In genomic region chr15:93730724-93731123, GRCh38 we compare ENCODE assay signal across 15 cellular contexts.
DNase-seq lines count a peak whose midpoint lies in the region; ATAC-seq, FAIRE-seq and TF ChIP-seq lines count a peak whose summit lies in the region.
"Had no signal": no experiment of that assay in that cellular context is flagged by ENCODE, and none has a peak within 500 bp of the region (broad histone marks: within the 10 kb centered on the region; RNA-seq: fewer than 3 reads in every experiment).

No MANE protein-coding gene starts in this region.

- no peak overlapping the region for H2BK120ac ChIP-seq in H1 (replicated peaks; ENCODE audit: low read depth, low read length)

- H3K27ac Mint-ChIP-seq in GM23338, result no peak overlapping the region
- H3K27ac Mint-ChIP-seq: B cell; CD8-positive, alpha-beta T cell had no signal

- no peak overlapping the region for H3K23ac ChIP-seq in H1 (ENCODE audit: insufficient read length)

- H3F3A ChIP-seq in GM23338 (replicated peaks; ENCODE audit: low read depth), result no peaks in the 10 kb centered on the region

- no peak overlapping the region for H4K5ac ChIP-seq in H1 (ENCODE audit: insufficient read length, low read depth, low read length)

- H3K4me2 ChIP-seq in GM23338 (no peak overlapping the region), H1 (ENCODE audit: insufficient read depth in 1 of 2, low read depth in 2 of 2, low read length in 2 of 2) (no peak overlapping the region; a peak in 1 of 4 replicates)
- H3K4me2 ChIP-seq: BLaER1 treated with 17β-estradiol and CSF1 and Interleukin-3, amounts not matched to agents 10 nM and 100 nM had no signal

- no peak overlapping the region for H3K14ac ChIP-seq in H1 (ENCODE audit: insufficient read length)

- no peak overlapping the region for H3K56ac ChIP-seq in H1 (replicated peaks; ENCODE audit: insufficient read length, low read depth, low read length)

- H3K79me2 ChIP-seq in GM23338 (replicated peaks; ENCODE audit: insufficient read depth) (no peaks in the 10 kb centered on the region), H1 (ENCODE audit: control insufficient read depth in 1 of 2, insufficient read depth in 2 of 2, low read length in 2 of 2) (no peaks in the 10 kb centered on the region)

- no peak for ATAC-seq in GM23338
- ATAC-seq: CD8-positive, alpha-beta T cell; GM12878 had no signal

- H3K9me2 ChIP-seq in GM23338 (ENCODE audit: insufficient read depth), result no peaks in the 10 kb centered on the region

- H3K9me3 ChIP-seq in H1 (ENCODE audit: insufficient read depth in 2 of 2, low read depth in 1 of 2, low read length in 1 of 2), result peaks cover 0 to 4% of the 10 kb centered on the region in 2 experiments; a peak in 1 of 4 replicates
- H3K9me3 ChIP-seq: HAP-1 had no signal

- H2BK15ac ChIP-seq in H1 (ENCODE audit: low read length), result no peak overlapping the region; the same call in 1 of the 2 replicates

- H3K36me3 ChIP-seq in GM23338 (ENCODE audit: insufficient read depth), result peaks cover 11% of the 10 kb centered on the region; the same call in 1 of the 2 replicates
- H3K36me3 ChIP-seq in H1 (ENCODE audit: control insufficient read depth in 2 of 4, insufficient read depth in 4 of 4, low read length in 3 of 4), result no peaks in the 10 kb centered on the region
- H3K36me3 ChIP-seq: BLaER1 treated with 17β-estradiol and CSF1 and Interleukin-3, amounts not matched to agents 10 nM and 100 nM; HAP-1 had no signal

- no peak overlapping the region for H3K27ac ChIP-seq in GM23338 (ENCODE audit: low read depth)
- H3K27ac ChIP-seq in H1 (ENCODE audit: low read depth, low read length), result no peak overlapping the region
- H3K27ac ChIP-seq: BLaER1 treated with 17β-estradiol and CSF1 and Interleukin-3, amounts not matched to agents 10 nM and 100 nM had no signal

- H4K8ac ChIP-seq in H1 (ENCODE audit: extremely low read depth, insufficient read depth, low read length), result peak overlapping the region; percentile 3; the same call in 1 of the 2 replicates

- no peak for TF ChIP-seq RAD21 in H1 (IDR thresholded peaks at IDR 0.05 in 1 of 2, conservative IDR thresholded peaks at IDR 0.05 in 1 of 2; ENCODE audit: low read depth in 2 of 2, low read length in 2 of 2)

- peaks cover 4% of the 10 kb centered on the region for H3K27me3 Mint-ChIP-seq in GM23338 (ENCODE audit: insufficient read depth, low read depth, poor library complexity)
- H3K27me3 Mint-ChIP-seq: B cell had no signal

- H3K27me3 ChIP-seq in GM23338 (ENCODE audit: insufficient read depth), result no peaks in the 10 kb centered on the region
- H3K27me3 ChIP-seq in H1 (replicated peaks in 1 of 4; ENCODE audit: control insufficient read depth in 3 of 4, extremely low read depth in 1 of 4, insufficient read depth in 3 of 4, low read length in 3 of 4), result no peaks in the 10 kb centered on the region
- H3K27me3 ChIP-seq: BLaER1 treated with 17β-estradiol and CSF1 and Interleukin-3, amounts not matched to agents 10 nM and 100 nM had no signal

- H2BK20ac ChIP-seq in H1 (ENCODE audit: low read length), result no peak overlapping the region

- FAIRE-seq in H1 (lab: Jason Lieb, UNC), result no peak
- FAIRE-seq: GM12878 had no signal

- 89% methylated on average over 11 of the region's 11 CpGs; no CpG with 5 or more reads in 1 of the 2 experiments for WGBS in H1 (ENCODE audit: extremely low coverage in 1 of 2, insufficient coverage in 1 of 2, insufficient read length in 1 of 2, insufficient replicate concordance in 2 of 2, low coverage in 1 of 2, low lambda C conversion rate in 2 of 2, missing lambda C conversion rate in 1 of 2), 2 experiments

- no peak overlapping the region for H2BK5ac ChIP-seq in H1 (ENCODE audit: low read depth, low read length)

- H2AFZ ChIP-seq in GM23338 (peak overlapping the region; percentile 78), H1 (ENCODE audit: low read length) (peak overlapping the region; percentile 81)

- H2BK12ac ChIP-seq in H1 (ENCODE audit: low read depth, low read length), result no peak overlapping the region

- H3K4me1 Mint-ChIP-seq in GM23338, result no peaks in the 10 kb centered on the region
- H3K4me1 Mint-ChIP-seq: B cell had no signal

- DNase-seq in NCI-H2171 treated with DMSO at 0.1 percent for 48 hours (lab: John Stamatoyannopoulos, UW), result peak; percentile 22
- DNase-seq in NCI-H2171 (lab: John Stamatoyannopoulos, UW), result no peak
- peak; percentile 11 for DNase-seq in GM23338 (ENCODE audit: low spot score)
- no peak for DNase-seq in H1 (ENCODE audit: low read depth in 1 of 2, low spot score in 2 of 2)
- DNase-seq in kidney glomerular epithelial cell (lab: John Stamatoyannopoulos, UW), result no peak
- no peak for DNase-seq in A172 (ENCODE audit: low spot score)
- DNase-seq in epidermal melanocyte (ENCODE audit: insufficient read length, low spot score), result no peak
- DNase-seq: 8988T; Calu3; CD8-positive, alpha-beta T cell; GF-D8 had no signal

- H3K9me3 Mint-ChIP-seq in GM23338, result peaks cover 25% of the 10 kb centered on the region; the same call in 2 of the 3 replicates

- H3K79me1 ChIP-seq in H1 (ENCODE audit: low read depth, low read length), result no peaks in the 10 kb centered on the region

- CTCF ChIA-PET in H1 (lab: Charles Lee; ENCODE audit: partially characterized antibody), result interaction anchor here (1.1 kb wide), 1 partner anchor 244 kb away, joined by 3 read pairs; no protein-coding TSS in a partner anchor

- H3K9ac ChIP-seq in H1 (replicated peaks in 1 of 4; ENCODE audit: extremely low read depth in 1 of 4, low read depth in 3 of 4, low read length in 3 of 4), result no peak overlapping the region
- H3K9ac ChIP-seq: BLaER1 treated with 17β-estradiol and CSF1 and Interleukin-3, amounts not matched to agents 10 nM and 100 nM had no signal

- H3K4me1 ChIP-seq in GM23338 (ENCODE audit: insufficient read depth) (no peaks in the 10 kb centered on the region), H1 (replicated peaks in 1 of 4; ENCODE audit: control insufficient read depth in 3 of 4, insufficient read depth in 4 of 4, low read length in 3 of 4) (peaks cover 0 to 2% (median under 1%) of the 10 kb centered on the region in 4 experiments; a peak in 1 of 7 replicates)
- H3K4me1 ChIP-seq: BLaER1 treated with 17β-estradiol and CSF1 and Interleukin-3, amounts not matched to agents 10 nM and 100 nM; HAP-1 had no signal

- no peak overlapping the region for H4K91ac ChIP-seq in H1 (replicated peaks; ENCODE audit: insufficient read length, low read length)

- peaks cover 21% of the 10 kb centered on the region for H3K36me3 Mint-ChIP-seq in GM23338 (ENCODE audit: low read depth)
- H3K36me3 Mint-ChIP-seq: CD8-positive, alpha-beta T cell had no signal

- no peak for TF ChIP-seq EP300 in H1 (IDR thresholded peaks at IDR 0.05; ENCODE audit: borderline replicate concordance in 1 of 2, low read depth in 2 of 2, low read length in 2 of 2)

- no peak overlapping the region for H3K4me3 Mint-ChIP-seq in GM23338
- H3K4me3 Mint-ChIP-seq: B cell; CD8-positive, alpha-beta T cell had no signal

- no peak overlapping the region for H3K4ac ChIP-seq in H1 (replicated peaks; ENCODE audit: insufficient read length, low read depth, low read length)

- TF ChIP-seq CTCF in GM23338 (conservative IDR thresholded peaks at IDR 0.05; ENCODE audit: low read depth in 2 of 2), result no peak
- TF ChIP-seq CTCF in H1 (IDR thresholded peaks at IDR 0.05; ENCODE audit: control extremely low read depth in 1 of 3, insufficient read depth in 1 of 3, low read depth in 1 of 3, low read length in 3 of 3), result no peak

- H2AK5ac ChIP-seq in H1 (ENCODE audit: low read depth, low read length), result no peak overlapping the region

- no peak for TF ChIP-seq POLR2A in H1 (IDR thresholded peaks at IDR 0.05; ENCODE audit: control extremely low read depth in 1 of 2, low read depth in 2 of 2, low read length in 2 of 2)

- H4K20me1 ChIP-seq in GM23338 (replicated peaks; ENCODE audit: insufficient read depth) (no peaks in the 10 kb centered on the region), H1 (replicated peaks in 1 of 2; ENCODE audit: control insufficient read depth in 1 of 2, insufficient read depth in 2 of 2, low read length in 2 of 2) (no peaks in the 10 kb centered on the region)
- H4K20me1 ChIP-seq: BLaER1 treated with 17β-estradiol and CSF1 and Interleukin-3, amounts not matched to agents 10 nM and 100 nM had no signal

- POLR2A ChIA-PET in H1 (lab: Charles Lee; ENCODE audit: partially characterized antibody), result no interaction called here

- H3K23me2 ChIP-seq in H1 (ENCODE audit: low read depth, low read length), result no peaks in the 10 kb centered on the region

- H3K4me3 ChIP-seq in GM23338 (no peak overlapping the region), H1 (ENCODE audit: extremely low read depth in 1 of 4, insufficient read depth in 2 of 4, low read depth in 3 of 4, low read length in 4 of 4) (no peak overlapping the region)
- H3K4me3 ChIP-seq: BLaER1 treated with 17β-estradiol and CSF1 and Interleukin-3, amounts not matched to agents 10 nM and 100 nM; GM12878; HAP-1 had no signal

- H3K18ac ChIP-seq in H1 (ENCODE audit: extremely low read depth, low read length), result no peak overlapping the region

TF ChIP-seq in GM23338, 12 proteins besides CTCF, POLR2A, EP300 and RAD21 (continues in another document):
- TF ChIP-seq CREB1 (CRISPR knock-in tag; IDR thresholded peaks at IDR 0.05; ENCODE audit: low read depth) (no peak), EZH2phosphoT487 (IDR thresholded peaks at IDR 0.05; ENCODE audit: unreplicated experiment) (no peak), ZNF331 (CRISPR knock-in tag; IDR thresholded peaks at IDR 0.05; ENCODE audit: low read depth) (no peak), POLR2AphosphoS5 (IDR thresholded peaks at IDR 0.05; ENCODE audit: low read depth) (no peak), ZNF114 (CRISPR knock-in tag; IDR thresholded peaks at IDR 0.05) (no peak), EZH2 (IDR thresholded peaks at IDR 0.05; ENCODE audit: low read depth, unreplicated experiment) (no peak)

TF ChIP-seq in H1, 55 proteins besides CTCF, POLR2A, EP300 and RAD21:
- TF ChIP-seq POLR2AphosphoS5 (IDR thresholded peaks at IDR 0.05; ENCODE audit: low read depth, low read length) (no peak), YY1 (IDR thresholded peaks at IDR 0.05; ENCODE audit: low read depth, low read length) (peak; percentile 71; the same call in 1 of the 2 replicates), HDAC2 (IDR thresholded peaks at IDR 0.05; ENCODE audit: borderline replicate concordance in 1 of 2, low read depth in 2 of 2, low read length in 2 of 2) (no peak)

Comparison
In these comparisons a context has a peak if more than half of its experiments do, and no peak if none do; other contexts are left out.
1. DNase-seq: peak in NCI-H2171 treated with DMSO at 0.1 percent for 48 hours (single experiment) and GM23338 (single experiment); none in NCI-H2171 (single experiment), H1 (0 of 2), kidney glomerular epithelial cell (single experiment), A172 (single experiment) and epidermal melanocyte (single experiment).